Comparison of ENCODE assay signal across 8 cellular contexts in the genomic region with DNA sequence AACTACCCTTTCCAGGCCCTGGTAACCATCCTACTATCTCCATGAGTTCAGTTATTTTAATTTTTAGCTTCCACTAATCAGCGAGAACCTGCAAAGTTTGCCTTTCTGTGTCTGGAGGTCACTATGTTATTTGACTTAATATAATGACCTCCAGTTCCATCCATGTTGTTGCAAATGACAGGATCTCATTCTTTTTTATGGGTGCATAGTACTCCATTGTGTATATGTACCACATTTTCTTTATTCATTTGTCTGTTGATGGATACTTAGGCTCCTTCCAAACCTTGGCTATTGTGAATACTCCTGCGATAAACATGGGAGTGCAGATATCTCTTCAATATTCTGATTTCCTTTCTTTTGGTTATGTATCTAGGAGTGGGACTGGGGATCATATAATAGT. TPM values are rescaled to one million over a fixed set of nuclear protein-coding genes. Genes with fewer than 3 reads are reported as not detected.
"Had no signal": no experiment of that assay in that cellular context is flagged by ENCODE, and none has a peak within 500 bp of the region (broad histone marks: within the 10 kb centered on the region; RNA-seq: fewer than 3 reads in every experiment).

No MANE protein-coding gene starts in this region.

RNA-seq across cellular contexts. Expression of a gene that starts 31.6 kb away (rescaled TPM):
- total RNA-seq: left cardiac atrium; left ventricle myocardium inferior; left ventricle myocardium superior; mononuclear cell; myocyte; naive thymus-derived CD4-positive, alpha-beta T cell had no signal
- polyA plus RNA-seq: immature natural killer cell, mammary epithelial cell had no signal
